ENCODE assay signal across 8 cellular contexts in the genomic region with DNA sequence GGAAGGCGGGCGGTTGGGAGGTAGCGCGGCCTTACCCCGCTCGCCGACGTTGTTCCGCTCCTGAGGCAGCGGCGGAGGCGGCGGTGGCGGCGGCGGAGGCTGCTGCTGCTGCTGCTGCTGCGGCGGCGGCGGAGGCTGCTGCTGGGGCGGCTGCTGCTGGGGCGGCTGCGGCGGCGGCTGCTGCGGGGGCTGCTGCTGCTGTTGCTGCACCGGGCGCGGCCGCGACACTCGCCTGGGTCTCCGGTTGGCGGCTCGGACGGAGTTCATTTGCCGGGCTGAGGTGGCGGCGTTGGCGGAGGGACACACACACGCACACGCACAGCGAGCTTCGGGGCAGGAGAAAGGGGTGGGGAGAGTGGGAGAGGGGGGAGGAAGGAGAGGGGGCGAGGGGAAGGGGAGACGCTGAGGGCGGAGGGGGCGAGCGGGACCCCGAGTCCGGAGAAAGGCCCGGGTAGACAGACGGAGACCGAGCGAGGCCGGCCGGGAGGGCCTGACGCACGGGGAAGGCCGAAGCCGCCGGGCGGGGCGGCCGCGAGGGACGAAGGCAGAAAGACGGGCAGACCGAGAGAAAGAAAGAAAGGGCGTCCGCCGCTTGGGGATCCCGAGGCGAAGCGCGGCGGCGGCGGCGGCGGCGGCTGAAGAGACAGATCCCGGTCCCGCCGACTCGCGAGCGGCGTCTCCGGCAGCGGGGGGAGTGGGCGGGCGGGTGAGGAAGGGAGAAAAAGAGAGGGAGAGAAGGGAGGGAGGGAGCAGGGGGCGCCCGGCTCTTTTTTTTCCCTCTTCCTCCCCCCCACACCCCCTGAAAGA. TPM values are rescaled to one million over a fixed set of nuclear protein-coding genes. Genes with fewer than 3 reads are reported as not detected.
DNase-seq lines count a peak whose midpoint lies in the region; ATAC-seq, FAIRE-seq and TF ChIP-seq lines count a peak whose summit lies in the region.

No MANE protein-coding gene starts in this region.

- peak; percentile 18 for ATAC-seq in HG02642 (IDR thresholded peaks at IDR 0.05; ENCODE audit: poor library complexity, unreplicated experiment)
- ATAC-seq in memory B cell (ENCODE audit: low read depth), result peak; percentile 17

- H3K27me3 Mint-ChIP-seq in memory B cell, result no peaks in the 10 kb centered on the region

- peak overlapping the region; percentile 92 for H3K4me3 Mint-ChIP-seq in memory B cell

- DNase-seq in GM12891 (ENCODE audit: insufficient read length, low spot score), result peak; percentile 24
- DNase-seq in NCI-H446 treated with DMSO at 0.1 percent for 48 hours (lab: John Stamatoyannopoulos, UW), result peak; percentile 22
- DNase-seq in activated CD8-positive, alpha-beta memory T cell treated with anti-CD3 and anti-CD28 coated beads for 1 hour (ENCODE audit: extremely low read depth in 1 of 2, low read depth in 1 of 2), result peak; percentile 8 to 32
- peak; percentile 48 for DNase-seq in effector CD4-positive, alpha-beta T cell
- peak; percentile 56 to 71 for DNase-seq in memory B cell (ENCODE audit: low spot score in 2 of 2)
- DNase-seq in stimulated activated CD8-positive, alpha-beta memory T cell treated with anti-CD3 and anti-CD28 coated beads, Interleukin-12 subunit alpha, Interleukin-12 subunit beta, amount 100 ng/mL, for 4 hours (ENCODE audit: low read depth), result peak; percentile 53
- no peak for DNase-seq in DMS114 treated with DMSO at 0.1 percent for 48 hours (lab: John Stamatoyannopoulos, UW; ENCODE audit: unreplicated experiment)

- no peak for FAIRE-seq in GM12891 (lab: Jason Lieb, UNC)

- peaks cover 22% of the 10 kb centered on the region for H3K4me1 Mint-ChIP-seq in memory B cell

- H3K36me3 Mint-ChIP-seq in memory B cell, result peaks cover 3% of the 10 kb centered on the region

- no peak; the same call in 1 of the 2 replicates for TF ChIP-seq POLR2A in GM12891 (IDR thresholded peaks at IDR 0.05; ENCODE audit: low read depth, low read length)

- H3K9me3 Mint-ChIP-seq in memory B cell, result no peaks in the 10 kb centered on the region

- H3K27ac Mint-ChIP-seq in memory B cell, result peak overlapping the region; percentile 90

TF ChIP-seq in GM12891, 5 proteins besides CTCF, POLR2A, EP300 and RAD21:
- TF ChIP-seq PAX5 (IDR thresholded peaks at IDR 0.05; ENCODE audit: insufficient read depth, low read length, severe bottlenecking) (no peak), SPI1 (IDR thresholded peaks at IDR 0.05; ENCODE audit: low read depth, low read length) (no peak), TAF1 (IDR thresholded peaks at IDR 0.05; ENCODE audit: low read depth, low read length) (no peak), POLR2AphosphoS5 (IDR thresholded peaks at IDR 0.05; ENCODE audit: low read depth, low read length) (no peak), POU2F2 (IDR thresholded peaks at IDR 0.05; ENCODE audit: low read depth, low read length) (no peak)

RNA-seq across cellular contexts. Expression of a gene that starts 0.6 kb away (rescaled TPM):
- 13.7 TPM for polyA plus RNA-seq in GM12891 (2012; ENCODE audit: low read depth, missing spikeins)
